ENCODE assay signal across 7 cellular contexts in the genomic region with DNA sequence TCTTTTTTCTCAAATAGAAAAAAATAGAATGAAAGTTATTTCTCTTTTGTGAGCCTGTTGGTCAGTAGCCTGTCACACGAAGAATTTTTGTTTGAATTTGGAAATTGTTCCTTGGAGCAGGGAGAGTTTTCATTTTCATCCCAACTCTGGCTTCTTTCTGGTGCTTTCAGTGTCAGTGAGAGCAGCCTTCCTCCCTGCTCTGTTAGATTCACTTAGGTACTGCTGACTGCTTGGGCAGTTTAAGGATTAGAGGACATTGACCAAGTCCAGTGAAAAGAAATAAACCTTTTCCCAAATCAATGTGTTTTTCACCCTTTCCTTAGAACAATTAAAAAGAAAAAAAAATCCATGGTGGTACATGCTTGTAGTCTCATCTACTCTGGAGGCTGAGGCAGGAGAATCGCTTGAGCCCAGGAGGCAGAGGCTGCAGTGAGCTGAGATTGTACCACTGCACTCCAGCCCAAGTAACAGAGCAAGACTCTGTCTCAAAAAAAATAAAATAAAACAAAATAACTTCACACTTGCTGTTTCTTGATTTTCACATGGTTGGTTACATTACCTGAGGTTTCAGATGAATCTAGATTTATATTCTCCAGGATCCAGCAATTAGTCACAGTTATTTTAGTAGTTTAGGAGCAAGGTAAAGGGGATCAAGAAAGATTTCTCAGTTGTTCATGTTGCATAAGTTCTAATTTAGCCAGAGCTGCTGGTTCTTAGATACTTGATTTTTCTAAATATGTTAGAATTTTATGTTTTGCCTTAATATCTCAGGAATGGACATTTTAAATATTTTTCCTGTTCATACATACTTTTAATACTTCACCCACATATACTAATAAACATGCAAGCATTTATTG.
DNase-seq lines count a peak whose midpoint lies in the region; ATAC-seq and TF ChIP-seq lines count a peak whose summit lies in the region.

No MANE protein-coding gene starts in this region.

- peak overlapping the region; percentile 87 for H3K27ac Mint-ChIP-seq in activated naive CD8-positive, alpha-beta T cell treated with anti-CD3 and anti-CD28 coated beads, Interleukin-2, amount 50 U/mL, for 24 hours
- H3K27ac Mint-ChIP-seq in stimulated activated naive CD8-positive, alpha-beta T cell treated with anti-CD3 and anti-CD28 coated beads, Interleukin-15, amount 100 ng/mL, for 72 hours, result peak overlapping the region; percentile 94 to 96

- H3K36me3 Mint-ChIP-seq in activated naive CD8-positive, alpha-beta T cell treated with anti-CD3 and anti-CD28 coated beads, Interleukin-2, amount 50 U/mL, for 24 hours (ENCODE audit: low read depth), result no peaks in the 10 kb centered on the region

- no peak for TF ChIP-seq CTCF in GM13976 (IDR thresholded peaks at IDR 0.05; ENCODE audit: borderline replicate concordance, control extremely low read depth, extremely low read depth, insufficient read depth, missing control alignments)

- in situ Hi-C loops in GM13976 (cut with MboI; ENCODE audit: low sequenced_read_pairs, unreplicated experiment), result no loop called here

- DNase-seq in activated naive CD8-positive, alpha-beta T cell treated with anti-CD3 and anti-CD28 coated beads, Interleukin-2, amount 50 U/mL, for 24 hours, result no peak
- no peak for DNase-seq in stimulated activated naive CD8-positive, alpha-beta T cell treated with anti-CD3 and anti-CD28 coated beads, Interleukin-15, amount 100 ng/mL, for 72 hours
- DNase-seq in NCI-H1048 (lab: John Stamatoyannopoulos, UW) (no peak), GM13976 (ENCODE audit: low spot score) (no peak)

- no peaks in the 10 kb centered on the region for H3K27me3 Mint-ChIP-seq in activated naive CD8-positive, alpha-beta T cell treated with anti-CD3 and anti-CD28 coated beads, Interleukin-2, amount 50 U/mL, for 24 hours
- H3K27me3 Mint-ChIP-seq in stimulated activated naive CD8-positive, alpha-beta T cell treated with anti-CD3 and anti-CD28 coated beads, Interleukin-15, amount 100 ng/mL, for 72 hours, result no peaks in the 10 kb centered on the region

- H3K9me3 Mint-ChIP-seq in activated naive CD8-positive, alpha-beta T cell treated with anti-CD3 and anti-CD28 coated beads, Interleukin-2, amount 50 U/mL, for 24 hours, result no peaks in the 10 kb centered on the region
- H3K9me3 Mint-ChIP-seq in stimulated activated naive CD8-positive, alpha-beta T cell treated with anti-CD3 and anti-CD28 coated beads, Interleukin-15, amount 100 ng/mL, for 72 hours, result no peaks in the 10 kb centered on the region

- H3K4me3 Mint-ChIP-seq in activated naive CD8-positive, alpha-beta T cell treated with anti-CD3 and anti-CD28 coated beads, Interleukin-2, amount 50 U/mL, for 24 hours, result peak overlapping the region; percentile 72
- peak overlapping the region; percentile 72 to 74 for H3K4me3 Mint-ChIP-seq in stimulated activated naive CD8-positive, alpha-beta T cell treated with anti-CD3 and anti-CD28 coated beads, Interleukin-15, amount 100 ng/mL, for 72 hours

- ATAC-seq in GM19467 (IDR thresholded peaks at IDR 0.05; ENCODE audit: unreplicated experiment) (peak; percentile 28), HG03439 (IDR thresholded peaks at IDR 0.05; ENCODE audit: unreplicated experiment) (peak; percentile 24), HG02852 (IDR thresholded peaks at IDR 0.05; ENCODE audit: unreplicated experiment) (no peak)
- no peak for ATAC-seq in activated naive CD8-positive, alpha-beta T cell treated with anti-CD3 and anti-CD28 coated beads, Interleukin-2, amount 50 U/mL, for 24 hours
- ATAC-seq in stimulated activated naive CD8-positive, alpha-beta T cell treated with anti-CD3 and anti-CD28 coated beads, Interleukin-15, amount 100 ng/mL, for 72 hours, result peak; percentile 28

- H3K4me1 Mint-ChIP-seq in activated naive CD8-positive, alpha-beta T cell treated with anti-CD3 and anti-CD28 coated beads, Interleukin-2, amount 50 U/mL, for 24 hours, result peaks cover 63% of the 10 kb centered on the region
- H3K4me1 Mint-ChIP-seq in stimulated activated naive CD8-positive, alpha-beta T cell treated with anti-CD3 and anti-CD28 coated beads, Interleukin-15, amount 100 ng/mL, for 72 hours, result peaks cover 48% of the 10 kb centered on the region

Comparison
In these comparisons a context has a peak if more than half of its experiments do, and no peak if none do; other contexts are left out.
1. ATAC-seq: peak in GM19467 (single experiment), HG03439 (single experiment) and stimulated activated naive CD8-positive, alpha-beta T cell treated with anti-CD3 and anti-CD28 coated beads, Interleukin-15, amount 100 ng/mL, for 72 hours (single experiment); none in activated naive CD8-positive, alpha-beta T cell treated with anti-CD3 and anti-CD28 coated beads, Interleukin-2, amount 50 U/mL, for 24 hours (single experiment) and HG02852 (single experiment).